In genomic region chr7:26141077-26141476, GRCh38 we compare ENCODE assay signal across 18 cellular contexts. TPM values are rescaled to one million over a fixed set of nuclear protein-coding genes. Genes with fewer than 3 reads are reported as not detected.
DNase-seq lines count a peak whose midpoint lies in the region; ATAC-seq and TF ChIP-seq lines count a peak whose summit lies in the region.
"Had no signal": no experiment of that assay in that cellular context is flagged by ENCODE, and none has a peak within 500 bp of the region (broad histone marks: within the 10 kb centered on the region; RNA-seq: fewer than 3 reads in every experiment).

No MANE protein-coding gene starts in this region.

- POLR2A ChIA-PET in naive thymus-derived CD4-positive, alpha-beta T cell (lab: Charles Lee) = no interaction called here

- ATAC-seq in naive thymus-derived CD4-positive, alpha-beta T cell = peak; percentile 40
- ATAC-seq in HG03520 (IDR thresholded peaks at IDR 0.05; ENCODE audit: unreplicated experiment) (no peak), GM21381 (IDR thresholded peaks at IDR 0.05; ENCODE audit: unreplicated experiment) (no peak)
- ATAC-seq: A549, K562 had no signal

- intact Hi-C loops in CD14-positive monocyte (cut with micrococcal nuclease) = no loop called here
- intact Hi-C loops in naive thymus-derived CD4-positive, alpha-beta T cell (cut with micrococcal nuclease) = no loop called here

- H3K36me3 Mint-ChIP-seq in CD14-positive monocyte = peaks cover 0 to 4% of the 10 kb centered on the region in 2 donors
- H3K36me3 Mint-ChIP-seq in naive thymus-derived CD4-positive, alpha-beta T cell = no peaks in the 10 kb centered on the region

- peak overlapping the region in 6 of 7 donors; percentile 17 to 91 (median 66) for H3K27ac Mint-ChIP-seq in CD14-positive monocyte
- H3K27ac Mint-ChIP-seq in naive thymus-derived CD4-positive, alpha-beta T cell = no peak overlapping the region
- H3K27ac Mint-ChIP-seq: CD4-positive, alpha-beta T cell had no signal

- no peak for DNase-seq in CD14-positive monocyte (ENCODE audit: low spot score)
- peak; percentile 79 for DNase-seq in MV-4-11 (lab: John Stamatoyannopoulos, UW)
- peak; percentile 80 for DNase-seq in SKM-1 (lab: John Stamatoyannopoulos, UW; ENCODE audit: unreplicated experiment)
- DNase-seq in naive thymus-derived CD4-positive, alpha-beta T cell = no peak
- no peak for DNase-seq in stimulated activated CD4-positive, alpha-beta T cell treated with anti-CD3 and anti-CD28 coated beads, Interleukin-2, amount 100 ng/mL, for 48 hours
- DNase-seq: CD4-positive, alpha-beta T cell; EL; GM23248; NCI-H1092; NCI-H2081 treated with DMSO at 0.1 percent for 48 hours; NCI-H510A; NCI-H774; RPMI8226; SJCRH30 had no signal

- H3K27me3 Mint-ChIP-seq in CD14-positive monocyte (ENCODE audit: low read depth in 3 of 3) = peaks cover 0 to 4% (median 2%) of the 10 kb centered on the region in 3 donors
- H3K27me3 Mint-ChIP-seq in naive thymus-derived CD4-positive, alpha-beta T cell = peaks cover 0 to 17% (median 6%) of the 10 kb centered on the region in 5 donors
- H3K27me3 Mint-ChIP-seq: CD4-positive, alpha-beta T cell had no signal

- H3K9me3 ChIP-seq in naive thymus-derived CD4-positive, alpha-beta T cell (ENCODE audit: control insufficient read depth in 2 of 3, low read length in 3 of 3) = no peaks in the 10 kb centered on the region
- H3K9me3 ChIP-seq: A549, SJCRH30 had no signal

- H3K27me3 ChIP-seq in naive thymus-derived CD4-positive, alpha-beta T cell (ENCODE audit: control insufficient read depth in 2 of 2, insufficient read depth in 2 of 2, low read length in 2 of 2) = no peaks in the 10 kb centered on the region
- H3K27me3 ChIP-seq: SJCRH30 had no signal

- CTCF ChIA-PET in naive thymus-derived CD4-positive, alpha-beta T cell (lab: Charles Lee) = interaction anchor here (1.3 kb wide), 1 partner anchor 11 kb away, joined by 3 read pairs; the partner anchor contains the start of gene NFE2L3

- H3K4me3 Mint-ChIP-seq in CD14-positive monocyte = no peak overlapping the region
- no peak overlapping the region for H3K4me3 Mint-ChIP-seq in naive thymus-derived CD4-positive, alpha-beta T cell
- H3K4me3 Mint-ChIP-seq: CD4-positive, alpha-beta T cell had no signal

- no peaks in the 10 kb centered on the region for H3K4me1 ChIP-seq in naive thymus-derived CD4-positive, alpha-beta T cell (ENCODE audit: control insufficient read depth in 2 of 2, insufficient read depth in 2 of 2, low read length in 2 of 2)
- H3K4me1 ChIP-seq: SJCRH30 had no signal

- H3K4me3 ChIP-seq in naive thymus-derived CD4-positive, alpha-beta T cell (ENCODE audit: low read length) = no peak overlapping the region
- H3K4me3 ChIP-seq: A549, GM23248, K562, SJCRH30 had no signal

- no peak overlapping the region for H3K27ac ChIP-seq in naive thymus-derived CD4-positive, alpha-beta T cell (ENCODE audit: low read depth, low read length)
- H3K27ac ChIP-seq: A549, GM23248, SJCRH30 had no signal

- no peak for TF ChIP-seq CTCF in CD14-positive monocyte (IDR thresholded peaks at IDR 0.05)

- peaks cover 0 to 13% (median 8%) of the 10 kb centered on the region in 7 donors for H3K9me3 Mint-ChIP-seq in CD14-positive monocyte
- peaks cover 0 to 3% (median 0%) of the 10 kb centered on the region in 11 donors for H3K9me3 Mint-ChIP-seq in naive thymus-derived CD4-positive, alpha-beta T cell
- H3K9me3 Mint-ChIP-seq: CD4-positive, alpha-beta T cell had no signal

- peaks cover 44% of the 10 kb centered on the region for H3K4me1 Mint-ChIP-seq in CD14-positive monocyte
- peaks cover 0 to 1% (median 0%) of the 10 kb centered on the region in 7 donors for H3K4me1 Mint-ChIP-seq in naive thymus-derived CD4-positive, alpha-beta T cell

- H3K36me3 ChIP-seq in naive thymus-derived CD4-positive, alpha-beta T cell (ENCODE audit: control insufficient read depth in 2 of 3, insufficient read depth in 3 of 3, low read length in 3 of 3) = no peaks in the 10 kb centered on the region
- H3K36me3 ChIP-seq: SJCRH30 had no signal

RNA-seq across cellular contexts. Expression of gene NFE2L3, which starts 10.9 kb away (rescaled TPM):
- 10 to 100 TPM; 10.6 to 17.2 TPM for polyA plus RNA-seq in CD14-positive monocyte
- 10 to 100 TPM in 1 of 5 experiments, 1 to 10 TPM in 4; 1.1 to 49.5 (median 4.5) TPM for total RNA-seq in naive thymus-derived CD4-positive, alpha-beta T cell
- 1 to 10 TPM; 2.6 to 4.8 TPM for polyA plus RNA-seq in naive thymus-derived CD4-positive, alpha-beta T cell
- total RNA-seq: SJCRH30 had no signal

RNA-seq across cellular contexts. Expression of gene HNRNPA2B1, which starts 59.5 kb away (rescaled TPM):
- polyA plus RNA-seq in CD14-positive monocyte = 100 to 1,000 TPM; 269 to 391 TPM
- total RNA-seq in naive thymus-derived CD4-positive, alpha-beta T cell = 100 to 1,000 TPM; 394 to 702 (median 437) TPM
- polyA plus RNA-seq in naive thymus-derived CD4-positive, alpha-beta T cell = 100 to 1,000 TPM; 612 to 833 TPM

Comparison
In these comparisons a context has a peak if more than half of its experiments do, and no peak if none do; other contexts are left out.
1. DNase-seq: peak in MV-4-11 (single experiment) and SKM-1 (single experiment); none in CD14-positive monocyte (single experiment), naive thymus-derived CD4-positive, alpha-beta T cell (0 of 9) and stimulated activated CD4-positive, alpha-beta T cell treated with anti-CD3 and anti-CD28 coated beads, Interleukin-2, amount 100 ng/mL, for 48 hours (0 of 2).
2. H3K27ac Mint-ChIP-seq: peak in CD14-positive monocyte (6 of 7); none in naive thymus-derived CD4-positive, alpha-beta T cell (0 of 9).